ENCODE assay signal across 9 cellular contexts in genomic region chr17:57663326-57664070, GRCh38.
A peak's percentile ranks its signal among the peaks of the same experiment; 100 is the strongest.
DNase-seq lines count a peak whose midpoint lies in the region; ATAC-seq, FAIRE-seq and TF ChIP-seq lines count a peak whose summit lies in the region.
"Had no signal": no experiment of that assay in that cellular context is flagged by ENCODE, and none has a peak within 500 bp of the region (broad histone marks: within the 10 kb centered on the region; RNA-seq: fewer than 3 reads in every experiment).

No MANE protein-coding gene starts in this region.

- H3K4ac ChIP-seq in H1 (replicated peaks; ENCODE audit: insufficient read length, low read depth, low read length) (no peak overlapping the region), mesendoderm (ENCODE audit: low read depth, low read length) (no peak overlapping the region)

- H3K23me2 ChIP-seq in H1 (ENCODE audit: low read depth, low read length) = peaks cover 2% of the 10 kb centered on the region; the same call in 1 of the 2 replicates

- H3K27me3 ChIP-seq in H1 (replicated peaks in 1 of 4; ENCODE audit: control insufficient read depth in 3 of 4, extremely low read depth in 1 of 4, insufficient read depth in 3 of 4, low read length in 3 of 4) (no peaks in the 10 kb centered on the region), osteoblast (ENCODE audit: insufficient read depth, low read length) (no peaks in the 10 kb centered on the region), mesendoderm (ENCODE audit: insufficient read depth, low read length, poor library complexity) (no peaks in the 10 kb centered on the region)

- H2BK120ac ChIP-seq in H1 (replicated peaks; ENCODE audit: low read depth, low read length) = no peak overlapping the region
- no peak overlapping the region for H2BK120ac ChIP-seq in mesendoderm (ENCODE audit: low read depth, low read length)

- H4K5ac ChIP-seq in H1 (ENCODE audit: insufficient read length, low read depth, low read length) (peak overlapping the region; percentile 8), mesendoderm (ENCODE audit: low read length) (no peak overlapping the region)

- H2BK15ac ChIP-seq in H1 (ENCODE audit: low read length) (no peak overlapping the region), mesendoderm (replicated peaks; ENCODE audit: low read depth) (no peak overlapping the region)

- TF ChIP-seq RAD21 in H1 (IDR thresholded peaks at IDR 0.05 in 1 of 2, conservative IDR thresholded peaks at IDR 0.05 in 1 of 2; ENCODE audit: low read depth in 2 of 2, low read length in 2 of 2) = no peak

- peak overlapping the region in 2 of 4 experiments; percentile 19 to 26; a peak in 3 of 8 replicates for H3K4me3 ChIP-seq in H1 (ENCODE audit: extremely low read depth in 1 of 4, insufficient read depth in 2 of 4, low read depth in 3 of 4, low read length in 4 of 4)
- H3K4me3 ChIP-seq in osteoblast (ENCODE audit: insufficient read depth, low read length) = peak overlapping the region; percentile 41
- H3K4me3 ChIP-seq in mesendoderm (ENCODE audit: low read length) = no peak overlapping the region

- H3K4me1 ChIP-seq in H1 (replicated peaks in 1 of 4; ENCODE audit: control insufficient read depth in 3 of 4, insufficient read depth in 4 of 4, low read length in 3 of 4) = peaks cover 14 to 24% (median 22%) of the 10 kb centered on the region in 4 experiments
- H3K4me1 ChIP-seq in osteoblast (ENCODE audit: insufficient read depth, low read length) = peaks cover 13% of the 10 kb centered on the region
- H3K4me1 ChIP-seq in mesendoderm (ENCODE audit: control insufficient read depth, low read depth, low read length) = peaks cover 3% of the 10 kb centered on the region

- no peak overlapping the region for H2AK5ac ChIP-seq in H1 (ENCODE audit: low read depth, low read length)
- no peak overlapping the region for H2AK5ac ChIP-seq in mesendoderm (ENCODE audit: low read length)

- POLR2A ChIA-PET in H1 (lab: Charles Lee; ENCODE audit: partially characterized antibody) = interaction anchor here (4.2 kb wide), 1 partner anchor 12 kb away, joined by 18 read pairs; no protein-coding TSS in a partner anchor

- H3K36me3 ChIP-seq in H1 (ENCODE audit: control insufficient read depth in 2 of 4, insufficient read depth in 4 of 4, low read length in 3 of 4) (no peaks in the 10 kb centered on the region), osteoblast (ENCODE audit: insufficient read depth, low read length) (no peaks in the 10 kb centered on the region), mesendoderm (ENCODE audit: control insufficient read depth, insufficient read depth, low read length) (no peaks in the 10 kb centered on the region)

- no peak overlapping the region for H3K56ac ChIP-seq in H1 (replicated peaks; ENCODE audit: insufficient read length, low read depth, low read length)
- H3K56ac ChIP-seq in mesendoderm (ENCODE audit: low read length) = no peak overlapping the region

- H4K20me1 ChIP-seq in H1 (replicated peaks in 1 of 2; ENCODE audit: control insufficient read depth in 1 of 2, insufficient read depth in 2 of 2, low read length in 2 of 2) = no peaks in the 10 kb centered on the region
- H4K20me1 ChIP-seq in osteoblast (ENCODE audit: insufficient read depth, low read length) = no peaks in the 10 kb centered on the region

- 84% methylated on average over 14 of the region's 14 CpGs; no CpG with 5 or more reads in 1 of the 2 experiments for WGBS in H1 (ENCODE audit: extremely low coverage in 1 of 2, insufficient coverage in 1 of 2, insufficient read length in 1 of 2, insufficient replicate concordance in 2 of 2, low coverage in 1 of 2, low lambda C conversion rate in 2 of 2, missing lambda C conversion rate in 1 of 2), 2 experiments
- no CpG with 5 or more reads among the region's 14 CpGs for WGBS in mesendoderm (ENCODE audit: extremely low coverage, insufficient coverage, low lambda C conversion rate)

- peak overlapping the region; percentile 47; the same call in 1 of the 2 replicates for H3K27ac ChIP-seq in H1 (ENCODE audit: low read depth, low read length)
- peak overlapping the region; percentile 91 for H3K27ac ChIP-seq in osteoblast (ENCODE audit: low read depth, low read length)
- no peak overlapping the region for H3K27ac ChIP-seq in mesendoderm (ENCODE audit: low read depth, low read length)

- H3K9ac ChIP-seq in H1 (replicated peaks in 1 of 4; ENCODE audit: extremely low read depth in 1 of 4, low read depth in 3 of 4, low read length in 3 of 4) = peak overlapping the region in 2 of 4 experiments; percentile 13 to 19; a peak in 3 of 7 replicates
- no peak overlapping the region for H3K9ac ChIP-seq in mesendoderm (ENCODE audit: low read length)

- H3K4me2 ChIP-seq in H1 (ENCODE audit: insufficient read depth in 1 of 2, low read depth in 2 of 2, low read length in 2 of 2) (peak overlapping the region; percentile 24 to 61; a peak in 3 of 4 replicates), osteoblast (ENCODE audit: insufficient read depth, low read length) (peak overlapping the region; percentile 67), mesendoderm (ENCODE audit: low read length) (no peak overlapping the region)

- H4K8ac ChIP-seq in H1 (ENCODE audit: extremely low read depth, insufficient read depth, low read length) (no peak overlapping the region), mesendoderm (ENCODE audit: low read depth, low read length) (no peak overlapping the region)

- H3K79me2 ChIP-seq in H1 (ENCODE audit: control insufficient read depth in 1 of 2, insufficient read depth in 2 of 2, low read length in 2 of 2) (no peaks in the 10 kb centered on the region), osteoblast (ENCODE audit: insufficient read depth, low read length) (no peaks in the 10 kb centered on the region), mesendoderm (ENCODE audit: control insufficient read depth, insufficient read depth, low read length) (no peaks in the 10 kb centered on the region)

- no peak for TF ChIP-seq EP300 in H1 (IDR thresholded peaks at IDR 0.05; ENCODE audit: borderline replicate concordance in 1 of 2, low read depth in 2 of 2, low read length in 2 of 2)

- FAIRE-seq in H1 (lab: Jason Lieb, UNC) = no peak

- no peak overlapping the region for H3K23ac ChIP-seq in H1 (ENCODE audit: insufficient read length)
- H3K23ac ChIP-seq in mesendoderm (ENCODE audit: low read length) = no peak overlapping the region

- DNase-seq in Ammon's horn (ENCODE audit: low spot score) = peak; percentile 46
- DNase-seq in NCI-H1105 (lab: John Stamatoyannopoulos, UW) = peak; percentile 10
- no peak for DNase-seq in H1 (ENCODE audit: low read depth in 1 of 2, low spot score in 2 of 2)
- no peak for DNase-seq in osteoblast (ENCODE audit: insufficient read length, low spot score, missing footprints)
- DNase-seq in mesendoderm = no peak
- no peak for DNase-seq in NCI-H82 treated with DMSO at 0.1 percent for 48 hours (lab: John Stamatoyannopoulos, UW; ENCODE audit: unreplicated experiment)
- no peak for DNase-seq in NCI-H82 (lab: John Stamatoyannopoulos, UW)
- DNase-seq: MM.1S had no signal

- H2AFZ ChIP-seq in H1 (ENCODE audit: low read length) (no peak overlapping the region), osteoblast (ENCODE audit: low read length) (peak overlapping the region; percentile 89)

- no peak for ATAC-seq in HG03159 (IDR thresholded peaks at IDR 0.05; ENCODE audit: unreplicated experiment)

- peak overlapping the region; percentile 55; the same call in 1 of the 2 replicates for H2BK5ac ChIP-seq in H1 (ENCODE audit: low read depth, low read length)
- no peak overlapping the region for H2BK5ac ChIP-seq in mesendoderm (ENCODE audit: low read length)

- no peaks in the 10 kb centered on the region for H3K79me1 ChIP-seq in H1 (ENCODE audit: low read depth, low read length)
- H3K79me1 ChIP-seq in mesendoderm (ENCODE audit: low read length) = no peaks in the 10 kb centered on the region

- no peak overlapping the region for H2BK20ac ChIP-seq in H1 (ENCODE audit: low read length)

- CTCF ChIA-PET in H1 (lab: Charles Lee; ENCODE audit: partially characterized antibody) = interaction anchor here (0.5 to 5.2 kb wide), 13 partner anchors 8 to 796 kb away, joined by 3 to 41 read pairs (median 3); no protein-coding TSS in a partner anchor

- no peak for TF ChIP-seq POLR2A in H1 (IDR thresholded peaks at IDR 0.05; ENCODE audit: control extremely low read depth in 1 of 2, low read depth in 2 of 2, low read length in 2 of 2)

- no peak overlapping the region for H3K14ac ChIP-seq in H1 (ENCODE audit: insufficient read length)

- no peaks in the 10 kb centered on the region for H3K9me3 ChIP-seq in H1 (ENCODE audit: insufficient read depth in 2 of 2, low read depth in 1 of 2, low read length in 1 of 2)
- H3K9me3 ChIP-seq in osteoblast (ENCODE audit: low read depth, low read length) = no peaks in the 10 kb centered on the region

- TF ChIP-seq CTCF in H1 (IDR thresholded peaks at IDR 0.05; ENCODE audit: control extremely low read depth in 1 of 3, insufficient read depth in 1 of 3, low read depth in 1 of 3, low read length in 3 of 3) = no peak
- no peak for TF ChIP-seq CTCF in osteoblast (IDR thresholded peaks at IDR 0.05; ENCODE audit: extremely low read depth, low read depth, low read length)

- 0 out of 2 replicates have a peak overlapping the region, but pooled peaks have one; percentile 22 for H2BK12ac ChIP-seq in H1 (ENCODE audit: low read depth, low read length)

- no peak overlapping the region for H4K91ac ChIP-seq in H1 (replicated peaks; ENCODE audit: insufficient read length, low read length)

- no peak overlapping the region for H3K18ac ChIP-seq in H1 (ENCODE audit: extremely low read depth, low read length)
- H3K18ac ChIP-seq in mesendoderm (ENCODE audit: low read length) = no peak overlapping the region

TF ChIP-seq in H1, 55 proteins besides CTCF, POLR2A, EP300 and RAD21 (continues in another document):
- TF ChIP-seq CBX8 (IDR thresholded peaks at IDR 0.05; ENCODE audit: borderline replicate concordance, low read depth, low read length) (no peak), CREB1 (IDR thresholded peaks at IDR 0.05) (no peak)

Comparison
In these comparisons a context has a peak if more than half of its experiments do, and no peak if none do; other contexts are left out.
1. DNase-seq: peak in Ammon's horn (single experiment) and NCI-H1105 (single experiment); none in H1 (0 of 2), osteoblast (single experiment), mesendoderm (single experiment), NCI-H82 treated with DMSO at 0.1 percent for 48 hours (single experiment) and NCI-H82 (single experiment).